In genomic region chr17:19646788-19647696, GRCh38 we compare ENCODE assay signal across 1 cellular context.
TF ChIP-seq lines count a peak whose summit lies in the region.

No MANE protein-coding gene starts in this region.

TF ChIP-seq in HepG2, 621 proteins besides CTCF, POLR2A, EP300 and RAD21 (continued from another document and continues in another):
- TF ChIP-seq ZEB1 (IDR thresholded peaks at IDR 0.05; ENCODE audit: insufficient replicate concordance, low read depth) (peak; percentile 52), TAF15 (IDR thresholded peaks at IDR 0.05; ENCODE audit: low read depth, low read length, poor library complexity, severe bottlenecking) (no peak), ZNF605 (CRISPR knock-in tag; IDR thresholded peaks at IDR 0.05) (0 out of 2 replicates have a peak, but pooled peaks have one; percentile 35), ZNF12 (CRISPR knock-in tag; IDR thresholded peaks at IDR 0.05) (no peak), RARA (CRISPR knock-in tag; IDR thresholded peaks at IDR 0.05) (peak; percentile 81), ZC3H4 (CRISPR knock-in tag; IDR thresholded peaks at IDR 0.05; ENCODE audit: borderline replicate concordance) (no peak), TCF12 (IDR thresholded peaks at IDR 0.05) (no peak), TCF12 (CRISPR knock-in tag; IDR thresholded peaks at IDR 0.05) (0 out of 2 replicates have a peak, but pooled peaks have one; percentile 60), ZNF503 (CRISPR knock-in tag; IDR thresholded peaks at IDR 0.05) (no peak), HOMEZ (CRISPR knock-in tag; IDR thresholded peaks at IDR 0.05; ENCODE audit: low read depth) (no peak), BORCS8-MEF2B (CRISPR knock-in tag; IDR thresholded peaks at IDR 0.05) (no peak), ATAD3A (CRISPR knock-in tag; IDR thresholded peaks at IDR 0.05) (no peak), ZNF251 (CRISPR knock-in tag; IDR thresholded peaks at IDR 0.05) (no peak), FOXA3 (CRISPR knock-in tag; IDR thresholded peaks at IDR 0.05) (peak; percentile 80), NCOA2 (CRISPR knock-in tag; IDR thresholded peaks at IDR 0.05) (peak; percentile 87), KLF12 (CRISPR knock-in tag; IDR thresholded peaks at IDR 0.05; ENCODE audit: borderline replicate concordance) (no peak), HOXA5 (CRISPR knock-in tag; IDR thresholded peaks at IDR 0.05) (peak; percentile 5; the same call in 1 of the 2 replicates), ZKSCAN8 (CRISPR knock-in tag; IDR thresholded peaks at IDR 0.05; ENCODE audit: borderline replicate concordance) (no peak), SKIL (CRISPR knock-in tag; IDR thresholded peaks at IDR 0.05; ENCODE audit: borderline replicate concordance) (peak; percentile 58; the same call in 1 of the 2 replicates), KLF11 (CRISPR knock-in tag; IDR thresholded peaks at IDR 0.05) (no peak), SKI (IDR thresholded peaks at IDR 0.05; ENCODE audit: partially characterized antibody) (no peak), ZNF530 (CRISPR knock-in tag; IDR thresholded peaks at IDR 0.05; ENCODE audit: low read depth) (no peak), PPARG (CRISPR knock-in tag; conservative IDR thresholded peaks at IDR 0.05) (peak; percentile 53; the same call in 1 of the 2 replicates), KAT7 (CRISPR knock-in tag; IDR thresholded peaks at IDR 0.05; ENCODE audit: borderline replicate concordance) (no peak), PITX1 (CRISPR knock-in tag; IDR thresholded peaks at IDR 0.05) (no peak; the same call in 1 of the 2 replicates), NKX3-1 (CRISPR knock-in tag; IDR thresholded peaks at IDR 0.05) (no peak), TRIM22 (IDR thresholded peaks at IDR 0.05) (no peak), ZFP82 (CRISPR knock-in tag; IDR thresholded peaks at IDR 0.05; ENCODE audit: borderline replicate concordance) (0 out of 2 replicates have a peak, but pooled peaks have one; percentile 25), SOX13 (IDR thresholded peaks at IDR 0.05) (0 out of 2 replicates have a peak, but pooled peaks have one; percentile 35), SOX13 (CRISPR knock-in tag; conservative IDR thresholded peaks at IDR 0.05 in 1 of 2, IDR thresholded peaks at IDR 0.05 in 1 of 2) (peak in 1 of 2 experiments; percentile 66; a peak in 2 of 4 replicates), ZFP41 (CRISPR knock-in tag; IDR thresholded peaks at IDR 0.05; ENCODE audit: borderline replicate concordance) (no peak), ZNF33A (CRISPR knock-in tag; IDR thresholded peaks at IDR 0.05; ENCODE audit: borderline replicate concordance) (no peak), ZBTB20 (CRISPR knock-in tag; IDR thresholded peaks at IDR 0.05; ENCODE audit: borderline replicate concordance, low read depth) (no peak), CEBPB (IDR thresholded peaks at IDR 0.05; ENCODE audit: borderline replicate concordance, low read depth, low read length) (no peak), BCL6 (CRISPR knock-in tag; IDR thresholded peaks at IDR 0.05) (peak; percentile 32; the same call in 1 of the 2 replicates), ELF3 (CRISPR knock-in tag; IDR thresholded peaks at IDR 0.05) (0 out of 2 replicates have a peak, but pooled peaks have one; percentile 12), BATF2 (CRISPR knock-in tag; IDR thresholded peaks at IDR 0.05) (no peak), ZNF816 (CRISPR knock-in tag; IDR thresholded peaks at IDR 0.05; ENCODE audit: borderline replicate concordance) (peak; percentile 62; the same call in 1 of the 2 replicates), SUZ12 (IDR thresholded peaks at IDR 0.05; ENCODE audit: low read depth, low read length) (no peak), HMGA1 (CRISPR knock-in tag; conservative IDR thresholded peaks at IDR 0.05) (no peak), GATA4 (IDR thresholded peaks at IDR 0.05; ENCODE audit: borderline replicate concordance, low read depth) (0 out of 2 replicates have a peak, but pooled peaks have one; percentile 18), MBNL3 (CRISPR knock-in tag; conservative IDR thresholded peaks at IDR 0.05) (no peak), ZNF407 (CRISPR knock-in tag; IDR thresholded peaks at IDR 0.05; ENCODE audit: not compliant biosample characterization) (no peak), ZNF670 (CRISPR knock-in tag; IDR thresholded peaks at IDR 0.05; ENCODE audit: borderline replicate concordance) (peak; percentile 35; the same call in 1 of the 2 replicates), TEAD3 (CRISPR knock-in tag; optimal IDR thresholded peaks at IDR 0.05; ENCODE audit: borderline replicate concordance) (peak; percentile 37), CEBPG (CRISPR knock-in tag; IDR thresholded peaks at IDR 0.05) (peak; percentile 16; the same call in 1 of the 2 replicates), GFI1 (CRISPR knock-in tag; IDR thresholded peaks at IDR 0.05; ENCODE audit: borderline replicate concordance) (peak; percentile 76), ZBTB7A (CRISPR knock-in tag; IDR thresholded peaks at IDR 0.05) (no peak), RXRB (CRISPR knock-in tag; IDR thresholded peaks at IDR 0.05; ENCODE audit: borderline replicate concordance) (peak; percentile 79), ZBTB33 (CRISPR knock-in tag; IDR thresholded peaks at IDR 0.05) (no peak)
